In genomic region chr20:58599966-58600365, GRCh38 we compare ENCODE assay signal across 18 cellular contexts. TPM values are rescaled to one million over a fixed set of nuclear protein-coding genes. Genes with fewer than 3 reads are reported as not detected.
DNase-seq lines count a peak whose midpoint lies in the region; ATAC-seq, FAIRE-seq and TF ChIP-seq lines count a peak whose summit lies in the region.
"Had no signal": no experiment of that assay in that cellular context is flagged by ENCODE, and none has a peak within 500 bp of the region (broad histone marks: within the 10 kb centered on the region; RNA-seq: fewer than 3 reads in every experiment).

No MANE protein-coding gene starts in this region.

- no peak overlapping the region for H3K4me3 ChIP-seq in mesenchymal stem cell (ENCODE audit: insufficient read depth in 1 of 2, low read depth in 1 of 2, low read length in 2 of 2)
- no peak overlapping the region for H3K4me3 ChIP-seq in aorta (ENCODE audit: low read length in 2 of 2)
- no peak overlapping the region for H3K4me3 ChIP-seq in WERI-Rb-1 (ENCODE audit: low read depth, low read length)
- H3K4me3 ChIP-seq: GM23338 had no signal

- H2BK12ac ChIP-seq in mesenchymal stem cell (ENCODE audit: low read length in 2 of 2), result no peak overlapping the region

- H3K27ac ChIP-seq in mesenchymal stem cell (ENCODE audit: low read length, poor library complexity, severe bottlenecking), result no peak overlapping the region
- H3K27ac ChIP-seq in aorta (ENCODE audit: low read depth in 1 of 2, low read length in 2 of 2), result no peak overlapping the region
- no peak overlapping the region for H3K27ac ChIP-seq in WERI-Rb-1

- H3K14ac ChIP-seq in mesenchymal stem cell (ENCODE audit: low read length in 2 of 2), result no peak overlapping the region

- intact Hi-C loops in aorta (cut with DNase I), result no loop called here

- no peak overlapping the region for H3K23ac ChIP-seq in mesenchymal stem cell (ENCODE audit: low read length in 2 of 2)

- peaks cover 3% of the 10 kb centered on the region for H3K9me3 Mint-ChIP-seq in activated T-cell treated with anti-CD3 and anti-CD28 coated beads, Interleukin-2, amount 50 U/mL, for 4 hours
- H3K9me3 Mint-ChIP-seq: GM23338, H9 had no signal

- 96% methylated on average over 10 of the region's 10 CpGs for WGBS in mesenchymal stem cell
- WGBS in aorta, 2 donors, result 97% methylated on average over 10 of the region's 10 CpGs

- no peak overlapping the region for H3K4ac ChIP-seq in mesenchymal stem cell (ENCODE audit: low read depth in 1 of 2, low read length in 2 of 2)

- no peak overlapping the region for H2BK120ac ChIP-seq in mesenchymal stem cell (ENCODE audit: low read depth, low read length)

- no peak for ATAC-seq in aorta (ENCODE audit: low FRiP score)
- ATAC-seq in activated T-cell treated with anti-CD3 and anti-CD28 coated beads, Interleukin-2, amount 50 U/mL, for 4 hours, result no peak
- ATAC-seq: HCT116 had no signal

- TF ChIP-seq CTCF in WERI-Rb-1 (IDR thresholded peaks at IDR 0.05; ENCODE audit: low read depth, low read length), result no peak

- H3K9me3 ChIP-seq in mesenchymal stem cell (ENCODE audit: control insufficient read depth, low read length) (no peaks in the 10 kb centered on the region), aorta (ENCODE audit: control insufficient read depth, low read length) (peaks cover 2% of the 10 kb centered on the region), WERI-Rb-1 (ENCODE audit: severe bottlenecking) (no peaks in the 10 kb centered on the region)

- no peak overlapping the region for H3K4me3 Mint-ChIP-seq in activated T-cell treated with anti-CD3 and anti-CD28 coated beads, Interleukin-2, amount 50 U/mL, for 4 hours
- H3K4me3 Mint-ChIP-seq: CD4-positive, alpha-beta memory T cell; GM23338; H9 had no signal

- H3K9ac ChIP-seq in mesenchymal stem cell (ENCODE audit: low read length), result no peak overlapping the region

- H2AFZ ChIP-seq in mesenchymal stem cell (ENCODE audit: low read depth, low read length), result no peak overlapping the region
- H2AFZ ChIP-seq: GM23338 had no signal

- no peaks in the 10 kb centered on the region for H3K4me1 Mint-ChIP-seq in activated T-cell treated with anti-CD3 and anti-CD28 coated beads, Interleukin-2, amount 50 U/mL, for 4 hours (ENCODE audit: low read depth)
- H3K4me1 Mint-ChIP-seq: CD4-positive, alpha-beta memory T cell had no signal

- H3K27me3 ChIP-seq in mesenchymal stem cell (ENCODE audit: control insufficient read depth in 1 of 2, insufficient read depth in 1 of 2, low read length in 2 of 2) (peaks cover 0 to 4% of the 10 kb centered on the region in 2 experiments), aorta (ENCODE audit: control insufficient read depth in 1 of 2, insufficient read depth in 2 of 2, low read length in 1 of 2) (no peaks in the 10 kb centered on the region), WERI-Rb-1 (ENCODE audit: insufficient read depth, low read depth, severe bottlenecking) (no peaks in the 10 kb centered on the region)

- H2AK5ac ChIP-seq in mesenchymal stem cell (ENCODE audit: low read length, severe bottlenecking), result no peak overlapping the region

- H3K79me1 ChIP-seq in mesenchymal stem cell (replicated peaks; ENCODE audit: low read length, poor library complexity, severe bottlenecking), result no peaks in the 10 kb centered on the region

- H3K18ac ChIP-seq in mesenchymal stem cell (ENCODE audit: low read depth in 1 of 2, low read length in 2 of 2), result no peak overlapping the region

- H3K4me1 ChIP-seq in mesenchymal stem cell (ENCODE audit: control insufficient read depth, insufficient read depth, low read depth, low read length), result peaks cover 2% of the 10 kb centered on the region
- H3K4me1 ChIP-seq in aorta (ENCODE audit: control insufficient read depth in 1 of 2, insufficient read depth in 2 of 2, low read length in 2 of 2), result peaks cover 0 to 5% of the 10 kb centered on the region in 2 donors

- no peak overlapping the region for H2BK5ac ChIP-seq in mesenchymal stem cell (ENCODE audit: low read depth, low read length, poor library complexity, severe bottlenecking)

- FAIRE-seq in HTR-8/SVneo (lab: Jason Lieb, UNC), result peak; percentile 71
- FAIRE-seq: GM12891, GM18507 had no signal

- no peak overlapping the region for H3K4me2 ChIP-seq in mesenchymal stem cell (ENCODE audit: low read length, poor library complexity, severe bottlenecking)
- H3K4me2 ChIP-seq: GM23338 had no signal

- DNase-seq in HTR-8/SVneo (ENCODE audit: insufficient read length, low spot score), result no peak
- peak; percentile 15 for DNase-seq in NAMALWA (ENCODE audit: low spot score)
- no peak for DNase-seq in mesenchymal stem cell
- DNase-seq in aorta, result peak; percentile 35 to 55
- no peak for DNase-seq in activated T-cell treated with anti-CD3 and anti-CD28 coated beads, Interleukin-2, amount 50 U/mL, for 4 hours
- no peak for DNase-seq in WERI-Rb-1
- DNase-seq: C1 segment of cervical spinal cord; Calu3; CD4-positive, alpha-beta memory T cell; COR-L47; DMS53; DMS79 treated with DMSO at 0.1 percent for 48 hours; GF-D8; H9 had no signal

- H2BK15ac ChIP-seq in mesenchymal stem cell (ENCODE audit: low read depth, poor library complexity, severe bottlenecking), result peak overlapping the region; percentile 75

- H3K27me3 Mint-ChIP-seq in activated T-cell treated with anti-CD3 and anti-CD28 coated beads, Interleukin-2, amount 50 U/mL, for 4 hours (ENCODE audit: low read depth), result peaks cover 3% of the 10 kb centered on the region

- no peak overlapping the region for H4K91ac ChIP-seq in mesenchymal stem cell (ENCODE audit: low read length)

- no peaks in the 10 kb centered on the region for H3K36me3 ChIP-seq in mesenchymal stem cell (ENCODE audit: control insufficient read depth in 1 of 2, insufficient read depth in 2 of 2, low read depth in 1 of 2, low read length in 2 of 2)
- H3K36me3 ChIP-seq in aorta (ENCODE audit: control insufficient read depth in 1 of 2, insufficient read depth in 2 of 2, low read length in 1 of 2), result no peaks in the 10 kb centered on the region
- no peaks in the 10 kb centered on the region for H3K36me3 ChIP-seq in WERI-Rb-1

- H3K36me3 Mint-ChIP-seq in activated T-cell treated with anti-CD3 and anti-CD28 coated beads, Interleukin-2, amount 50 U/mL, for 4 hours (ENCODE audit: insufficient read depth), result no peaks in the 10 kb centered on the region
- H3K36me3 Mint-ChIP-seq: CD4-positive, alpha-beta memory T cell had no signal

- no peak overlapping the region for H4K8ac ChIP-seq in mesenchymal stem cell (ENCODE audit: low read length)

RNA-seq across cellular contexts. Expression of gene STX16, which starts 51.1 kb away (rescaled TPM):
- 42.4 TPM for polyA plus RNA-seq in mesenchymal stem cell (2013, experiment 1 of 2)
- polyA plus RNA-seq in mesenchymal stem cell (2013, experiment 2 of 2), result 40.7 TPM
- total RNA-seq in aorta, result 10 to 100 TPM; 48.7 to 75.7 TPM
- polyA plus RNA-seq in aorta, result 10 to 100 TPM; 17.9 to 70.6 TPM
- total RNA-seq in activated T-cell treated with anti-CD3 and anti-CD28 coated beads, Interleukin-2, amount 50 U/mL, for 4 hours, result 10 to 100 TPM; 52.2 to 67.6 (median 55.4) TPM

Comparison
In these comparisons a context has a peak if more than half of its experiments do, and no peak if none do; other contexts are left out.
1. DNase-seq: peak in NAMALWA (single experiment) and aorta (2 of 2); none in HTR-8/SVneo (single experiment), mesenchymal stem cell (single experiment), activated T-cell treated with anti-CD3 and anti-CD28 coated beads, Interleukin-2, amount 50 U/mL, for 4 hours (single experiment) and WERI-Rb-1 (single experiment).